Comparison of ENCODE assay signal across 9 cellular contexts in the genomic region with DNA sequence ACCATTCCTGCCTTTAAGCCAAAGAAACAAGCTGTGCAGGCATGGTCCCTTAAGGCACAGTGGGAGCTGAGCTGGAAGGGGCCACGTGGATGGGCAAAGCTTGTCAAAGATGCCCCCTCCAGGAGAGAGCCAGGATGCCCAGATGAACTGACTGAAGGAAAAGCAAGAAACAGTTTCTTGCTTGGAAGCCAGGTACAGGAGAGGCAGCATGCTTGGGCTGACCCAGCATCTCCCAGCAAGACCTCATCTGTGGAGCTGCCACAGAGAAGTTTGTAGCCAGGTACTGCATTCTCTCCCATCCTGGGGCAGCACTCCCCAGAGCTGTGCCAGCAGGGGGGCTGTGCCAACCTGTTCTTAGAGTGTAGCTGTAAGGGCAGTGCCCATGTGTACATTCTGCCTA. TPM values are rescaled to one million over a fixed set of nuclear protein-coding genes. Genes with fewer than 3 reads are reported as not detected.
DNase-seq lines count a peak whose midpoint lies in the region; ATAC-seq, FAIRE-seq and TF ChIP-seq lines count a peak whose summit lies in the region.
"Had no signal": no experiment of that assay in that cellular context is flagged by ENCODE, and none has a peak within 500 bp of the region (broad histone marks: within the 10 kb centered on the region; RNA-seq: fewer than 3 reads in every experiment).

No MANE protein-coding gene starts in this region.

- H3K4me3 ChIP-seq in GM12878, result no peak overlapping the region

- in situ Hi-C loops in GM12878 (cut with MboI), result no loop called here

- no peak for FAIRE-seq in GM12878 (lab: Jason Lieb, UNC)
- FAIRE-seq: H54 had no signal

- RAD21 ChIA-PET in GM12878 (lab: Charles Lee; ENCODE audit: unreplicated experiment), result interaction anchor here (0.7 to 2.6 kb wide), 4 partner anchors 35 to 42 kb away, joined by 3 to 9 read pairs (median 6); partner anchors contain the start of gene KRTCAP2

- H3K9me3 ChIP-seq in GM12878 (replicated peaks; ENCODE audit: control insufficient read depth, insufficient read depth, low read length), result no peaks in the 10 kb centered on the region

- 45% methylated on average over 1 of the region's 1 CpG for WGBS in GM12878 (ENCODE audit: insufficient coverage, insufficient replicate concordance, low lambda C conversion rate, missing lambda C conversion rate)

- no peaks in the 10 kb centered on the region for H3K27me3 Mint-ChIP-seq in activated naive CD4-positive, alpha-beta T cell treated with anti-CD3 and anti-CD28 coated beads for 36 hours (ENCODE audit: low read depth)
- H3K27me3 Mint-ChIP-seq in mesothelial cell of epicardium (ENCODE audit: low read depth) (no peaks in the 10 kb centered on the region), type B pancreatic cell (peaks cover 5% of the 10 kb centered on the region)

- H3K79me2 ChIP-seq in GM12878 (ENCODE audit: control insufficient read depth, insufficient read depth, low read length), result peaks cover 20% of the 10 kb centered on the region

- H3K4me1 Mint-ChIP-seq in activated naive CD4-positive, alpha-beta T cell treated with anti-CD3 and anti-CD28 coated beads for 36 hours (ENCODE audit: low read depth), result peaks cover 36% of the 10 kb centered on the region
- H3K4me1 Mint-ChIP-seq in mesothelial cell of epicardium, result peaks cover 59% of the 10 kb centered on the region
- H3K4me1 Mint-ChIP-seq in type B pancreatic cell (ENCODE audit: unreplicated experiment), result peaks cover 39% of the 10 kb centered on the region

- H3K4me2 ChIP-seq in GM12878 (ENCODE audit: control insufficient read depth, insufficient read depth), result peak overlapping the region; percentile 67; the same call in 1 of the 2 replicates

- no TSS peak for BruUV-seq in GM12878 (replicated peaks; lab: Mats Ljungman, UMichigan)

- no peak for TF ChIP-seq EP300 in GM12878 (IDR thresholded peaks at IDR 0.05; ENCODE audit: borderline replicate concordance in 1 of 2, control insufficient read depth in 1 of 2, low read depth in 2 of 2, low read length in 2 of 2)

- H3K4me1 ChIP-seq in GM12878 (ENCODE audit: control insufficient read depth, insufficient read depth, low read length), result peaks cover 13% of the 10 kb centered on the region

- no peak for TF ChIP-seq RAD21 in GM12878 (IDR thresholded peaks at IDR 0.05; ENCODE audit: insufficient read depth, low read depth, low read length)

- H3K36me3 ChIP-seq in GM12878 (ENCODE audit: control insufficient read depth in 2 of 2, insufficient read depth in 2 of 2, low read length in 1 of 2), result peaks cover 0 to 3% of the 10 kb centered on the region in 2 experiments; a peak in 2 of 4 replicates

- peak overlapping the region; percentile 100 for H3K27ac Mint-ChIP-seq in activated naive CD4-positive, alpha-beta T cell treated with anti-CD3 and anti-CD28 coated beads for 36 hours
- H3K27ac Mint-ChIP-seq in mesothelial cell of epicardium (peak overlapping the region; percentile 99), type B pancreatic cell (peak overlapping the region; percentile 100)

- no peak overlapping the region for H3K27ac ChIP-seq in GM12878 (ENCODE audit: control insufficient read depth, insufficient read depth)

- DNase-seq in activated naive CD4-positive, alpha-beta T cell treated with anti-CD3 and anti-CD28 coated beads for 36 hours, result no peak
- DNase-seq in activated naive CD4-positive, alpha-beta T cell (lab: John Stamatoyannopoulos, UW), result no peak
- DNase-seq in GM12878 (ENCODE audit: low read depth, low spot score) (no peak), mesothelial cell of epicardium (ENCODE audit: low spot score in 2 of 2, unreplicated experiment in 2 of 2) (no peak), type B pancreatic cell (ENCODE audit: extremely low spot score, unreplicated experiment) (no peak), COR-L47 (lab: John Stamatoyannopoulos, UW) (no peak), cerebellar nuclear complex (lab: John Stamatoyannopoulos, UW) (no peak)

- H4K20me1 ChIP-seq in GM12878 (ENCODE audit: control insufficient read depth, insufficient read depth), result no peaks in the 10 kb centered on the region

- TF ChIP-seq CTCF in GM12878 (IDR thresholded peaks at IDR 0.05 in 2 of 3, conservative IDR thresholded peaks at IDR 0.05 in 1 of 3; ENCODE audit: control insufficient read depth in 2 of 3, extremely low read depth in 1 of 3, insufficient read depth in 1 of 3, low read depth in 3 of 3, low read length in 3 of 3), result no peak
- no peak for TF ChIP-seq CTCF in mesothelial cell of epicardium (IDR thresholded peaks at IDR 0.05; ENCODE audit: unreplicated experiment)
- no peak for TF ChIP-seq CTCF in type B pancreatic cell (conservative IDR thresholded peaks at IDR 0.05)

- no peak for ATAC-seq in GM12878
- no peak for ATAC-seq in GM18907 (IDR thresholded peaks at IDR 0.05; ENCODE audit: unreplicated experiment)

- no peaks in the 10 kb centered on the region for H3K27me3 ChIP-seq in GM12878 (replicated peaks in 1 of 2; ENCODE audit: control insufficient read depth in 2 of 2, insufficient read depth in 2 of 2, low read length in 1 of 2)

- POLR2A ChIA-PET in GM12878 (lab: Charles Lee), result interaction anchor here (0.5 to 1.1 kb wide), 3 partner anchors 9 to 601 kb away, joined by 3 to 4 read pairs (median 3); no protein-coding TSS in a partner anchor

- H3K9ac ChIP-seq in GM12878 (ENCODE audit: control insufficient read depth, insufficient read depth, low read length), result no peak overlapping the region

- intact Hi-C loops in activated naive CD4-positive, alpha-beta T cell treated with anti-CD3 and anti-CD28 coated beads for 36 hours (cut with micrococcal nuclease), result loop anchor here (2.0 kb wide), 1 partner anchor 160 kb away; the partner anchor contains the start of gene CKS1B
- intact Hi-C loops in GM12878 (cut with micrococcal nuclease; ENCODE audit: unreplicated experiment), result no loop called here

- no peak for TF ChIP-seq POLR2A in GM12878 (IDR thresholded peaks at IDR 0.05; ENCODE audit: low read depth, low read length)

- SMC1A ChIA-PET in GM12878 (lab: Charles Lee; ENCODE audit: uncharacterized antibody, unreplicated experiment), result interaction anchor here (1.0 to 2.4 kb wide), 4 partner anchors 17 to 43 kb away, joined by 3 to 6 read pairs (median 4); no protein-coding TSS in a partner anchor

- CTCF ChIA-PET in activated naive CD4-positive, alpha-beta T cell treated with anti-CD3 and anti-CD28 coated beads for 36 hours (lab: Charles Lee), result interaction anchor here (0.9 to 3.4 kb wide), 6 partner anchors 33 to 60 kb away, joined by 3 to 13 read pairs (median 3); partner anchors contain the start of gene KRTCAP2
- CTCF ChIA-PET in GM12878 (lab: Yijun Ruan, JAX), result interaction anchor here (0.7 to 6.0 kb wide), 8 partner anchors 13 to 255 kb away, joined by 3 to 37 read pairs (median 4); partner anchors contain the start of genes KRTCAP2 and TRIM46

- peak overlapping the region; percentile 99 for H3K4me3 Mint-ChIP-seq in activated naive CD4-positive, alpha-beta T cell treated with anti-CD3 and anti-CD28 coated beads for 36 hours
- H3K4me3 Mint-ChIP-seq in mesothelial cell of epicardium, result peak overlapping the region; percentile 90
- H3K4me3 Mint-ChIP-seq in type B pancreatic cell, result peak overlapping the region; percentile 100

- no peak overlapping the region for H2AFZ ChIP-seq in GM12878 (ENCODE audit: control insufficient read depth, low read depth, low read length)

- H3K36me3 Mint-ChIP-seq in activated naive CD4-positive, alpha-beta T cell treated with anti-CD3 and anti-CD28 coated beads for 36 hours (ENCODE audit: low read depth), result peaks cover 14% of the 10 kb centered on the region
- H3K36me3 Mint-ChIP-seq in mesothelial cell of epicardium (peaks cover 25% of the 10 kb centered on the region), type B pancreatic cell (peaks cover 25% of the 10 kb centered on the region)

- no peaks in the 10 kb centered on the region for H3K9me3 Mint-ChIP-seq in activated naive CD4-positive, alpha-beta T cell treated with anti-CD3 and anti-CD28 coated beads for 36 hours
- no peaks in the 10 kb centered on the region for H3K9me3 Mint-ChIP-seq in mesothelial cell of epicardium
- H3K9me3 Mint-ChIP-seq in type B pancreatic cell, result no peaks in the 10 kb centered on the region

RNA-seq across cellular contexts. Expression of gene SLC50A1, which starts 1.3 kb away (rescaled TPM):
- total RNA-seq in activated naive CD4-positive, alpha-beta T cell treated with anti-CD3 and anti-CD28 coated beads for 36 hours, result 10 to 100 TPM; 48.4 to 52.7 TPM
- 16.4 and 17.7 TPM in 2 replicates for total RNA-seq in GM12878 (2013; cell fraction: nucleolus; rRNA removed)
- total RNA-seq in GM12878 (2014; rRNA removed) (46.9 and 52.3 TPM in 2 replicates), GM12878 (2014; rRNA removed; fragmentation: Illumina TruSeq; extraction: Trizol) (44.0 and 50.2 TPM in 2 replicates), GM12878 (2021) (32.5 and 38.3 TPM in 2 replicates), mesothelial cell of epicardium (25.6 to 33.5 TPM (median 25.9 TPM) in 3 replicates), type B pancreatic cell (ENCODE audit: low replicate concordance) (27.8 and 43.0 TPM in 2 replicates)
- 31.8 TPM for polyA plus RNA-seq in GM12878 (2011; ENCODE audit: low read depth)
- polyA plus RNA-seq in GM12878 (2011; rRNA removed) (66.4 and 81.0 TPM in 2 replicates), GM12878 (2014; fragmentation: Illumina TruSeq; extraction: Trizol) (53.6 and 74.5 TPM in 2 replicates), GM12878 (2014; fragmentation: Nextera tagmentation; extraction: Ambion mirVana) (10 to 100 TPM; 70.8 to 85.6 TPM), GM12878 (2014; rRNA removed) (62.9 and 77.3 TPM in 2 replicates), GM12878 (2016; fragmentation: Nextera tagmentation; extraction: Ambion mirVana) (10 to 100 TPM; 52.4 to 54.4 TPM)
- 106 and 113 TPM in 2 replicates for polyA plus RNA-seq in GM12878 (2011; cell fraction: cytosol; rRNA removed)
- 18.1 and 20.0 TPM in 2 replicates for polyA plus RNA-seq in GM12878 (2011; cell fraction: nucleus; rRNA removed)
- 33.8 and 37.6 TPM in 2 replicates for polyA plus RNA-seq in GM12878 (2012)
- polyA minus RNA-seq in GM12878 (2011; rRNA and poly(A)+ RNA removed), result 46.1 and 62.1 TPM in 2 replicates
- polyA minus RNA-seq in GM12878 (2011; cell fraction: cytosol; rRNA and poly(A)+ RNA removed), result 15.3 and 18.2 TPM in 2 replicates
- polyA minus RNA-seq in GM12878 (2011; cell fraction: nucleus; rRNA and poly(A)+ RNA removed), result 7.3 and 8.8 TPM in 2 replicates

RNA-seq across cellular contexts. Expression of gene DPM3, which starts 6.0 kb away (rescaled TPM):
- 10 to 100 TPM; 31.4 to 35.5 TPM for total RNA-seq in activated naive CD4-positive, alpha-beta T cell treated with anti-CD3 and anti-CD28 coated beads for 36 hours
- total RNA-seq in GM12878 (2013; cell fraction: nucleolus; rRNA removed), result 9.6 and 10.3 TPM in 2 replicates
- total RNA-seq in GM12878 (2014; rRNA removed) (19.6 and 25.8 TPM in 2 replicates), GM12878 (2014; rRNA removed; fragmentation: Illumina TruSeq; extraction: Trizol) (9.8 and 13.5 TPM in 2 replicates), GM12878 (2021) (53.1 and 56.1 TPM in 2 replicates), mesothelial cell of epicardium (49.7 to 60.9 TPM (median 54.1 TPM) in 3 replicates), type B pancreatic cell (ENCODE audit: low replicate concordance) (73.9 and 75.3 TPM in 2 replicates)
- polyA plus RNA-seq in GM12878 (2011; ENCODE audit: low read depth), result 41.6 TPM
- polyA plus RNA-seq in GM12878 (2011; rRNA removed) (12.9 and 20.0 TPM in 2 replicates), GM12878 (2014; fragmentation: Illumina TruSeq; extraction: Trizol) (6.0 TPM in 1 of 2 replicates, not detected in the other), GM12878 (2014; fragmentation: Nextera tagmentation; extraction: Ambion mirVana) (10 to 100 TPM in 1 of 2 experiments, 1 to 10 TPM in 1; 5.9 to 25.7 TPM), GM12878 (2014; rRNA removed) (78.7 and 93.1 TPM in 2 replicates), GM12878 (2016; fragmentation: Nextera tagmentation; extraction: Ambion mirVana) (10 to 100 TPM; 42.4 to 48.1 TPM)
- 93.0 and 97.8 TPM in 2 replicates for polyA plus RNA-seq in GM12878 (2011; cell fraction: cytosol; rRNA removed)
- 54.6 and 56.5 TPM in 2 replicates for polyA plus RNA-seq in GM12878 (2011; cell fraction: nucleus; rRNA removed)
- 78.3 and 89.7 TPM in 2 replicates for polyA plus RNA-seq in GM12878 (2012)
- 7.6 and 31.0 TPM in 2 replicates for polyA minus RNA-seq in GM12878 (2011; rRNA and poly(A)+ RNA removed)
- 5.5 and 13.8 TPM in 2 replicates for polyA minus RNA-seq in GM12878 (2011; cell fraction: cytosol; rRNA and poly(A)+ RNA removed)
- polyA minus RNA-seq in GM12878 (2011; cell fraction: nucleus; rRNA and poly(A)+ RNA removed), result 6.9 and 11.0 TPM in 2 replicates

RNA-seq across cellular contexts. Expression of gene EFNA1, which starts 6.6 kb away (rescaled TPM):
- total RNA-seq in activated naive CD4-positive, alpha-beta T cell treated with anti-CD3 and anti-CD28 coated beads for 36 hours, result under 1 TPM; 0.26 to 0.32 TPM
- total RNA-seq in GM12878 (2013; cell fraction: nucleolus; rRNA removed), result 1.3 and 1.4 TPM in 2 replicates
- total RNA-seq in GM12878 (2014; rRNA removed) (0.05 TPM in 1 of 2 replicates, not detected in the other), GM12878 (2014; rRNA removed; fragmentation: Illumina TruSeq; extraction: Trizol) (not detected in 2 replicates), GM12878 (2021) (0.28 TPM in 1 of 2 replicates, not detected in the other), mesothelial cell of epicardium (92.4 to 94.8 TPM (median 93.1 TPM) in 3 replicates), type B pancreatic cell (ENCODE audit: low replicate concordance) (26.1 and 69.9 TPM in 2 replicates)
- polyA plus RNA-seq in GM12878 (2011; ENCODE audit: low read depth), result not detected
- polyA plus RNA-seq in GM12878 (2011; rRNA removed) (4.6 and 7.5 TPM in 2 replicates), GM12878 (2014; fragmentation: Illumina TruSeq; extraction: Trizol) (0.13 TPM in 1 of 2 replicates, not detected in the other), GM12878 (2014; fragmentation: Nextera tagmentation; extraction: Ambion mirVana) (under 1 TPM in 1 of 2 experiments, not detected in 1; 0.19 TPM), GM12878 (2014; rRNA removed) (not detected in 2 replicates), GM12878 (2016; fragmentation: Nextera tagmentation; extraction: Ambion mirVana) (under 1 TPM; 0.13 to 0.44 TPM)
- 7.8 and 9.4 TPM in 2 replicates for polyA plus RNA-seq in GM12878 (2011; cell fraction: cytosol; rRNA removed)
- 4.4 and 8.5 TPM in 2 replicates for polyA plus RNA-seq in GM12878 (2011; cell fraction: nucleus; rRNA removed)
- polyA plus RNA-seq in GM12878 (2012), result 0.18 and 0.55 TPM in 2 replicates
- polyA minus RNA-seq in GM12878 (2011; rRNA and poly(A)+ RNA removed), result 6.3 and 7.3 TPM in 2 replicates
- polyA minus RNA-seq in GM12878 (2011; cell fraction: cytosol; rRNA and poly(A)+ RNA removed), result 10.4 and 11.4 TPM in 2 replicates
- polyA minus RNA-seq in GM12878 (2011; cell fraction: nucleus; rRNA and poly(A)+ RNA removed), result 2.4 and 3.7 TPM in 2 replicates

RNA-seq across cellular contexts. Expression of gene KRTCAP2, which starts 38.8 kb away (rescaled TPM):
- 100 to 1,000 TPM; 129 to 137 TPM for total RNA-seq in activated naive CD4-positive, alpha-beta T cell treated with anti-CD3 and anti-CD28 coated beads for 36 hours
- total RNA-seq in GM12878 (2013; cell fraction: nucleolus; rRNA removed), result 19.8 and 25.9 TPM in 2 replicates
- total RNA-seq in GM12878 (2014; rRNA removed) (142 and 149 TPM in 2 replicates), GM12878 (2014; rRNA removed; fragmentation: Illumina TruSeq; extraction: Trizol) (90.5 and 95.1 TPM in 2 replicates), GM12878 (2021) (97.2 and 101 TPM in 2 replicates), mesothelial cell of epicardium (120 to 143 TPM (median 123 TPM) in 3 replicates), type B pancreatic cell (ENCODE audit: low replicate concordance) (173 and 179 TPM in 2 replicates)
- 176 TPM for polyA plus RNA-seq in GM12878 (2011; ENCODE audit: low read depth)
- polyA plus RNA-seq in GM12878 (2011; rRNA removed) (42.5 and 61.3 TPM in 2 replicates), GM12878 (2014; fragmentation: Illumina TruSeq; extraction: Trizol) (92.4 and 139 TPM in 2 replicates), GM12878 (2014; fragmentation: Nextera tagmentation; extraction: Ambion mirVana) (100 to 1,000 TPM; 144 to 181 TPM), GM12878 (2014; rRNA removed) (78.1 and 79.7 TPM in 2 replicates), GM12878 (2016; fragmentation: Nextera tagmentation; extraction: Ambion mirVana) (100 to 1,000 TPM; 230 to 238 TPM)
- polyA plus RNA-seq in GM12878 (2011; cell fraction: cytosol; rRNA removed), result 112 and 161 TPM in 2 replicates
- 95.9 and 97.3 TPM in 2 replicates for polyA plus RNA-seq in GM12878 (2011; cell fraction: nucleus; rRNA removed)
- 124 and 153 TPM in 2 replicates for polyA plus RNA-seq in GM12878 (2012)
- 64.4 and 93.5 TPM in 2 replicates for polyA minus RNA-seq in GM12878 (2011; rRNA and poly(A)+ RNA removed)
- polyA minus RNA-seq in GM12878 (2011; cell fraction: cytosol; rRNA and poly(A)+ RNA removed), result 41.7 and 45.5 TPM in 2 replicates
- 16.6 and 31.4 TPM in 2 replicates for polyA minus RNA-seq in GM12878 (2011; cell fraction: nucleus; rRNA and poly(A)+ RNA removed)

RNA-seq across cellular contexts. Expression of gene TRIM46, which starts 39.3 kb away (rescaled TPM):
- total RNA-seq in activated naive CD4-positive, alpha-beta T cell treated with anti-CD3 and anti-CD28 coated beads for 36 hours, result 1 to 10 TPM; 3.2 to 3.6 TPM
- total RNA-seq in GM12878 (2013; cell fraction: nucleolus; rRNA removed), result 6.4 and 7.4 TPM in 2 replicates
- total RNA-seq in GM12878 (2014; rRNA removed), result 1.4 and 1.6 TPM in 2 replicates
- total RNA-seq in GM12878 (2014; rRNA removed; fragmentation: Illumina TruSeq; extraction: Trizol), result 0.69 and 0.89 TPM in 2 replicates
- 2.0 and 3.0 TPM in 2 replicates for total RNA-seq in GM12878 (2021)
- 0.33 TPM for polyA plus RNA-seq in GM12878 (2011; ENCODE audit: low read depth)
- polyA plus RNA-seq in GM12878 (2011; rRNA removed), result 0.65 and 0.90 TPM in 2 replicates
- polyA plus RNA-seq in GM12878 (2011; cell fraction: cytosol; rRNA removed), result 1.8 and 2.2 TPM in 2 replicates
- 6.9 and 8.9 TPM in 2 replicates for polyA plus RNA-seq in GM12878 (2011; cell fraction: nucleus; rRNA removed)
- polyA plus RNA-seq in GM12878 (2012), result 0.42 and 0.69 TPM in 2 replicates
- 0.33 and 1.1 TPM in 2 replicates for polyA plus RNA-seq in GM12878 (2014; fragmentation: Illumina TruSeq; extraction: Trizol)
- polyA plus RNA-seq in GM12878 (2014; fragmentation: Nextera tagmentation; extraction: Ambion mirVana), result under 1 TPM; 0.08 to 0.20 TPM
- polyA plus RNA-seq in GM12878 (2014; rRNA removed), result 3.1 and 4.2 TPM in 2 replicates
- 1 to 10 TPM in 1 of 2 experiments, under 1 TPM in 1; 0.91 to 1.0 TPM for polyA plus RNA-seq in GM12878 (2016; fragmentation: Nextera tagmentation; extraction: Ambion mirVana)
- polyA minus RNA-seq in GM12878 (2011; rRNA and poly(A)+ RNA removed), result 0.95 and 1.5 TPM in 2 replicates
- 0.73 and 0.80 TPM in 2 replicates for polyA minus RNA-seq in GM12878 (2011; cell fraction: cytosol; rRNA and poly(A)+ RNA removed)
- polyA minus RNA-seq in GM12878 (2011; cell fraction: nucleus; rRNA and poly(A)+ RNA removed), result 2.2 and 4.2 TPM in 2 replicates
- total RNA-seq in mesothelial cell of epicardium, result 5.7 to 6.6 TPM (median 6.3 TPM) in 3 replicates
- 2.0 and 8.1 TPM in 2 replicates for total RNA-seq in type B pancreatic cell (ENCODE audit: low replicate concordance)

Comparison
In these comparisons a context has a peak if more than half of its experiments do, and no peak if none do; other contexts are left out.
1. RNA of gene EFNA1, which starts 6.6 kb away (total RNA-seq): 92.4 to 94.8 TPM in mesothelial cell of epicardium and 26.1 to 69.9 TPM in type B pancreatic cell; 0.26 to 0.32 TPM in activated naive CD4-positive, alpha-beta T cell treated with anti-CD3 and anti-CD28 coated beads for 36 hours and 0.05 to 1.4 TPM in GM12878; every median in the first group is over 10 times any median in the second.
2. Peak in every context shown above with its lines, with median percentiles within 50 percentile points of each other: H3K27ac Mint-ChIP-seq and H3K4me3 Mint-ChIP-seq.